In genomic region chr2:226187126-226187525, GRCh38 we compare ENCODE assay signal across 2 cellular contexts.
TF ChIP-seq lines count a peak whose summit lies in the region.

No MANE protein-coding gene starts in this region.

TF ChIP-seq in HCT116, 20 proteins besides CTCF, POLR2A, EP300 and RAD21 (continued from another document):
- no peak for TF ChIP-seq SRF (IDR thresholded peaks at IDR 0.05; ENCODE audit: low read depth)
- no peak for TF ChIP-seq CBX3 (IDR thresholded peaks at IDR 0.05; ENCODE audit: low read depth)
- no peak for TF ChIP-seq REST (IDR thresholded peaks at IDR 0.05; ENCODE audit: low read depth)
- no peak for TF ChIP-seq POLR2AphosphoS5 (IDR thresholded peaks at IDR 0.05; ENCODE audit: low read depth, low read length)
- no peak for TF ChIP-seq ELF1 (IDR thresholded peaks at IDR 0.05; ENCODE audit: borderline replicate concordance, low read depth)
- TF ChIP-seq TCF7L2 (IDR thresholded peaks at IDR 0.05; ENCODE audit: borderline replicate concordance, extremely low read depth, insufficient read depth, insufficient read length) = no peak
- no peak for TF ChIP-seq SP1 (IDR thresholded peaks at IDR 0.05; ENCODE audit: low read depth)
- no peak for TF ChIP-seq JUND (IDR thresholded peaks at IDR 0.05)
- TF ChIP-seq EGR1 (IDR thresholded peaks at IDR 0.05; ENCODE audit: low read depth) = no peak

TF ChIP-seq in GM23338, 12 proteins besides CTCF, POLR2A, EP300 and RAD21 (continued from another document):
- TF ChIP-seq, protein P1, sequence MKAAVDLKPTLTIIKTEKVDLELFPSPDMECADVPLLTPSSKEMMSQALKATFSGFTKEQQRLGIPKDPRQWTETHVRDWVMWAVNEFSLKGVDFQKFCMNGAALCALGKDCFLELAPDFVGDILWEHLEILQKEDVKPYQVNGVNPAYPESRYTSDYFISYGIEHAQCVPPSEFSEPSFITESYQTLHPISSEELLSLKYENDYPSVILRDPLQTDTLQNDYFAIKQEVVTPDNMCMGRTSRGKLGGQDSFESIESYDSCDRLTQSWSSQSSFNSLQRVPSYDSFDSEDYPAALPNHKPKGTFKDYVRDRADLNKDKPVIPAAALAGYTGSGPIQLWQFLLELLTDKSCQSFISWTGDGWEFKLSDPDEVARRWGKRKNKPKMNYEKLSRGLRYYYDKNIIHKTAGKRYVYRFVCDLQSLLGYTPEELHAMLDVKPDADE (IDR thresholded peaks at IDR 0.05) = no peak
- TF ChIP-seq REST (IDR thresholded peaks at IDR 0.05; ENCODE audit: unreplicated experiment) = no peak
